28 cellular contexts compared by ENCODE assay signal in the genomic region with DNA sequence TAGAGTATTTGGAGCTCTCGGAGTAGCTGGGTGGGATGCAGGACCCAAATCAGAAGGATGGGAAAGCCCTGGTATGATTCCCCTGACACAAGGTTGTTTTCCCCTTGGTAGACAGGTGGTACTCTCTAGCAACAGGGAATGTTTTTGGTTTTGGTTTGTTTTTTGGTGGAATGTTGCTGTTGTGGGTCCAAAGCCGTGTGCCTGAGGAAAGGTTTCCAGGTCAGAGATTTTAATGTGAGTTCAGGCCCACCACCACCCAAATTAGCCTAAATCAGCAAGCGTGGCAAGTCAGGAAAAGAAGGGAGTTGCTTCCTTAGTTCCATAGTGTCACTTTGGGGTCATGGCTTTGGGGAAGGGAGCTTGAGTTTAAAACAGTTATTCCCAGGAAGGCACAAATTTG.
A peak's percentile ranks its signal among the peaks of the same experiment; 100 is the strongest.
DNase-seq lines count a peak whose midpoint lies in the region; ATAC-seq and TF ChIP-seq lines count a peak whose summit lies in the region.
"Had no signal": no experiment of that assay in that cellular context is flagged by ENCODE, and none has a peak within 500 bp of the region (broad histone marks: within the 10 kb centered on the region; RNA-seq: fewer than 3 reads in every experiment).

No MANE protein-coding gene starts in this region.

- H3K27ac Mint-ChIP-seq in activated naive CD4-positive, alpha-beta T cell treated with anti-CD3 and anti-CD28 coated beads, Interleukin-2, amount 10 ng/mL, durations not matched to agents 7 days and 5 days: peak overlapping the region; percentile 22
- peak overlapping the region in 1 of 2 donors; percentile 75 for H3K27ac Mint-ChIP-seq in activated naive CD4-positive, alpha-beta T cell treated with anti-CD3 and anti-CD28 coated beads, Interleukin-2, amount 50 U/mL, for 72 hours
- peak overlapping the region; percentile 18 for H3K27ac Mint-ChIP-seq in Caco-2 (ENCODE audit: unreplicated experiment)
- H3K27ac Mint-ChIP-seq in activated T-helper 17 cell treated with anti-CD3 and anti-CD28 coated beads, Interleukin-2, amount 50 U/mL, for 72 hours: peak overlapping the region; percentile 65
- H3K27ac Mint-ChIP-seq in stimulated activated effector memory CD8-positive, alpha-beta T cell treated with anti-CD3 and anti-CD28 coated beads, Interleukin-12 subunit alpha, Interleukin-12 subunit beta, amount 100 ng/mL, for 72 hours: peak overlapping the region; percentile 36
- H3K27ac Mint-ChIP-seq: CD4-positive, alpha-beta T cell; IgD-negative memory B cell had no signal

- H3K27me3 Mint-ChIP-seq in activated naive CD4-positive, alpha-beta T cell treated with anti-CD3 and anti-CD28 coated beads, Interleukin-2, amount 10 ng/mL, durations not matched to agents 7 days and 5 days: no peaks in the 10 kb centered on the region
- H3K27me3 Mint-ChIP-seq in Caco-2 (ENCODE audit: insufficient read depth, unreplicated experiment): no peaks in the 10 kb centered on the region
- H3K27me3 Mint-ChIP-seq in activated T-helper 17 cell treated with anti-CD3 and anti-CD28 coated beads, Interleukin-2, amount 50 U/mL, for 72 hours: no peaks in the 10 kb centered on the region
- H3K27me3 Mint-ChIP-seq: CD4-positive, alpha-beta T cell had no signal

- H3K4me1 ChIP-seq in Caco-2: no peaks in the 10 kb centered on the region

- H3K4me3 ChIP-seq in Caco-2 (ENCODE audit: low read depth, low read length): no peak overlapping the region
- H3K4me3 ChIP-seq: BLaER1 treated with 17β-estradiol and CSF1 and Interleukin-3, amounts not matched to agents 10 nM and 100 nM; GM12878; PC-9 had no signal

- no peak for DNase-seq in activated naive CD4-positive, alpha-beta T cell treated with anti-CD3 and anti-CD28 coated beads, Interleukin-2, amount 10 ng/mL, durations not matched to agents 7 days and 5 days
- DNase-seq in activated naive CD4-positive, alpha-beta T cell treated with anti-CD3 and anti-CD28 coated beads, Interleukin-2, amount 50 U/mL, for 72 hours (ENCODE audit: low spot score in 2 of 2): no peak
- DNase-seq in Caco-2 (no peak), hippocampal formation (lab: John Stamatoyannopoulos, UW) (no peak), D341Med (ENCODE audit: low spot score) (no peak), NCI-H526 (lab: John Stamatoyannopoulos, UW) (no peak)
- no peak for DNase-seq in stimulated activated effector memory CD8-positive, alpha-beta T cell treated with anti-CD3 and anti-CD28 coated beads, Interleukin-12 subunit alpha, Interleukin-12 subunit beta, amount 100 ng/mL, for 72 hours (ENCODE audit: low spot score in 2 of 2)
- DNase-seq: AML-193; CD4-positive, alpha-beta T cell; COR-L47; DMS 273 treated with DMSO at 0.1 percent for 48 hours; DMS79; EL; GDM1; GOT3; HCEC 1CT; MM.1S; NCI-H2029; NCI-H446; NCI-H524 treated with DMSO at 0.1 percent for 48 hours; NK-92 treated with Interleukin-12 subunit alpha and Interleukin-12 subunit beta, amount 100 ng/mL, for 24 hours; PC-9; Right ventricle myocardium superior; RPMI8226 had no signal

- no peak for ATAC-seq in activated naive CD4-positive, alpha-beta T cell treated with anti-CD3 and anti-CD28 coated beads, Interleukin-2, amount 50 U/mL, for 72 hours
- ATAC-seq in activated T-helper 17 cell treated with anti-CD3 and anti-CD28 coated beads, Interleukin-2, amount 50 U/mL, for 72 hours (replicated peaks): no peak
- no peak for ATAC-seq in stimulated activated effector memory CD8-positive, alpha-beta T cell treated with anti-CD3 and anti-CD28 coated beads, Interleukin-12 subunit alpha, Interleukin-12 subunit beta, amount 100 ng/mL, for 72 hours
- ATAC-seq: GM12878 had no signal

- H3K36me3 ChIP-seq in Caco-2 (ENCODE audit: control insufficient read depth, insufficient read depth, low read length): no peaks in the 10 kb centered on the region

- no peak for TF ChIP-seq CTCF in Caco-2 (IDR thresholded peaks at IDR 0.05; ENCODE audit: insufficient read depth in 1 of 2, low read depth in 1 of 2, low read length in 1 of 2, severe bottlenecking in 1 of 2, unreplicated experiment in 1 of 2)

- no peaks in the 10 kb centered on the region for H3K9me3 Mint-ChIP-seq in activated naive CD4-positive, alpha-beta T cell treated with anti-CD3 and anti-CD28 coated beads, Interleukin-2, amount 10 ng/mL, durations not matched to agents 7 days and 5 days
- H3K9me3 Mint-ChIP-seq in activated naive CD4-positive, alpha-beta T cell treated with anti-CD3 and anti-CD28 coated beads, Interleukin-2, amount 50 U/mL, for 72 hours: no peaks in the 10 kb centered on the region
- H3K9me3 Mint-ChIP-seq in Caco-2 (ENCODE audit: unreplicated experiment): no peaks in the 10 kb centered on the region
- H3K9me3 Mint-ChIP-seq in activated T-helper 17 cell treated with anti-CD3 and anti-CD28 coated beads, Interleukin-2, amount 50 U/mL, for 72 hours: peaks cover 3% of the 10 kb centered on the region
- H3K9me3 Mint-ChIP-seq in stimulated activated effector memory CD8-positive, alpha-beta T cell treated with anti-CD3 and anti-CD28 coated beads, Interleukin-12 subunit alpha, Interleukin-12 subunit beta, amount 100 ng/mL, for 72 hours: no peaks in the 10 kb centered on the region
- H3K9me3 Mint-ChIP-seq: CD4-positive, alpha-beta T cell had no signal

- H3K36me3 Mint-ChIP-seq in activated naive CD4-positive, alpha-beta T cell treated with anti-CD3 and anti-CD28 coated beads, Interleukin-2, amount 10 ng/mL, durations not matched to agents 7 days and 5 days: peaks cover 28% of the 10 kb centered on the region
- peaks cover 0 to 4% of the 10 kb centered on the region in 2 donors for H3K36me3 Mint-ChIP-seq in activated naive CD4-positive, alpha-beta T cell treated with anti-CD3 and anti-CD28 coated beads, Interleukin-2, amount 50 U/mL, for 72 hours
- peaks cover 51% of the 10 kb centered on the region for H3K36me3 Mint-ChIP-seq in Caco-2 (ENCODE audit: insufficient read depth, unreplicated experiment)
- H3K36me3 Mint-ChIP-seq in activated T-helper 17 cell treated with anti-CD3 and anti-CD28 coated beads, Interleukin-2, amount 50 U/mL, for 72 hours (ENCODE audit: low read depth): peaks cover 29% of the 10 kb centered on the region
- peaks cover 74% of the 10 kb centered on the region for H3K36me3 Mint-ChIP-seq in stimulated activated effector memory CD8-positive, alpha-beta T cell treated with anti-CD3 and anti-CD28 coated beads, Interleukin-12 subunit alpha, Interleukin-12 subunit beta, amount 100 ng/mL, for 72 hours
- H3K36me3 Mint-ChIP-seq: IgD-negative memory B cell had no signal

- no peaks in the 10 kb centered on the region for H3K27me3 ChIP-seq in Caco-2 (replicated peaks; ENCODE audit: control insufficient read depth, insufficient read depth, low read length)
- H3K27me3 ChIP-seq: BLaER1 treated with 17β-estradiol and CSF1 and Interleukin-3, amounts not matched to agents 10 nM and 100 nM had no signal

- H3K4me3 Mint-ChIP-seq in activated naive CD4-positive, alpha-beta T cell treated with anti-CD3 and anti-CD28 coated beads, Interleukin-2, amount 10 ng/mL, durations not matched to agents 7 days and 5 days: no peak overlapping the region
- no peak overlapping the region for H3K4me3 Mint-ChIP-seq in Caco-2 (ENCODE audit: unreplicated experiment)
- no peak overlapping the region for H3K4me3 Mint-ChIP-seq in activated T-helper 17 cell treated with anti-CD3 and anti-CD28 coated beads, Interleukin-2, amount 50 U/mL, for 72 hours
- no peak overlapping the region for H3K4me3 Mint-ChIP-seq in stimulated activated effector memory CD8-positive, alpha-beta T cell treated with anti-CD3 and anti-CD28 coated beads, Interleukin-12 subunit alpha, Interleukin-12 subunit beta, amount 100 ng/mL, for 72 hours
- H3K4me3 Mint-ChIP-seq: CD4-positive, alpha-beta T cell; IgD-negative memory B cell had no signal

- BruUV-seq in Caco-2 (replicated peaks; lab: Mats Ljungman, UMichigan): no TSS peak

- intact Hi-C loops in Caco-2 (cut with micrococcal nuclease; ENCODE audit: unreplicated experiment): no loop called here

- CTCF ChIA-PET in activated naive CD4-positive, alpha-beta T cell treated with anti-CD3 and anti-CD28 coated beads, Interleukin-2, amount 10 ng/mL, durations not matched to agents 7 days and 5 days (lab: Charles Lee): interaction anchor here (1.7 kb wide), 1 partner anchor 206 kb away, joined by 4 read pairs; no protein-coding TSS in a partner anchor
- CTCF ChIA-PET in Caco-2 (lab: Charles Lee): interaction anchor here (0.5 to 1.0 kb wide), 2 partner anchors 184 to 255 kb away, joined by 3 to 7 read pairs; no protein-coding TSS in a partner anchor

- POLR2A ChIA-PET in Caco-2 (lab: Charles Lee): no interaction called here

- peaks cover 2% of the 10 kb centered on the region for H3K4me1 Mint-ChIP-seq in activated naive CD4-positive, alpha-beta T cell treated with anti-CD3 and anti-CD28 coated beads, Interleukin-2, amount 10 ng/mL, durations not matched to agents 7 days and 5 days
- H3K4me1 Mint-ChIP-seq in Caco-2 (ENCODE audit: low read depth, unreplicated experiment): peaks cover 10% of the 10 kb centered on the region
- peaks cover 8% of the 10 kb centered on the region for H3K4me1 Mint-ChIP-seq in activated T-helper 17 cell treated with anti-CD3 and anti-CD28 coated beads, Interleukin-2, amount 50 U/mL, for 72 hours
- peaks cover 27% of the 10 kb centered on the region for H3K4me1 Mint-ChIP-seq in stimulated activated effector memory CD8-positive, alpha-beta T cell treated with anti-CD3 and anti-CD28 coated beads, Interleukin-12 subunit alpha, Interleukin-12 subunit beta, amount 100 ng/mL, for 72 hours

- no peaks in the 10 kb centered on the region for H3K9me3 ChIP-seq in Caco-2
- H3K9me3 ChIP-seq: BLaER1 treated with 17β-estradiol and CSF1 and Interleukin-3, amounts not matched to agents 10 nM and 100 nM had no signal
